Comparison of ENCODE assay signal across 8 cellular contexts in genomic region chr13:97359181-97360057, GRCh38.
DNase-seq lines count a peak whose midpoint lies in the region; ATAC-seq lines count a peak whose summit lies in the region.

No MANE protein-coding gene starts in this region.

- ATAC-seq in GM18517 (IDR thresholded peaks at IDR 0.05; ENCODE audit: unreplicated experiment) (peak; percentile 89), HG02973 (IDR thresholded peaks at IDR 0.05; ENCODE audit: unreplicated experiment) (peak; percentile 93)

- DNase-seq in AML-193 (lab: John Stamatoyannopoulos, UW) (peak; percentile 37 to 66), NCI-H187 treated with DMSO at 0.1 percent for 48 hours (lab: John Stamatoyannopoulos, UW) (peak; percentile 43), T-helper 9 cell (peak; percentile 10), cerebellar cortex (ENCODE audit: low spot score) (peak; percentile 81), left kidney (ENCODE audit: low read depth, low spot score) (peak; percentile 90)
- peak; percentile 28 for DNase-seq in stimulated activated CD8-positive, alpha-beta memory T cell treated with anti-CD3 and anti-CD28 coated beads, Interleukin-12 subunit alpha, Interleukin-12 subunit beta, amount 100 ng/mL, for 1 hour (ENCODE audit: low read depth)

Comparison
In these comparisons a context has a peak if more than half of its experiments do, and no peak if none do; other contexts are left out.
1. Peak in every context shown above with its lines: DNase-seq and ATAC-seq.
2. DNase-seq: peak in every context shown above with its lines; median percentile 90 in left kidney; 81 in cerebellar cortex; 52 in AML-193; 43 in NCI-H187 treated with DMSO at 0.1 percent for 48 hours; 28 in stimulated activated CD8-positive, alpha-beta memory T cell treated with anti-CD3 and anti-CD28 coated beads, Interleukin-12 subunit alpha, Interleukin-12 subunit beta, amount 100 ng/mL, for 1 hour; 10 in T-helper 9 cell.